In genomic region chr17:2049333-2050245, GRCh38 we compare ENCODE assay signal across 8 cellular contexts. TPM values are rescaled to one million over a fixed set of nuclear protein-coding genes. Genes with fewer than 3 reads are reported as not detected.
A peak's percentile ranks its signal among the peaks of the same experiment; 100 is the strongest.
DNase-seq lines count a peak whose midpoint lies in the region; ATAC-seq and TF ChIP-seq lines count a peak whose summit lies in the region.

No MANE protein-coding gene starts in this region.

- ATAC-seq in activated CD4-positive, CD25-positive, alpha-beta regulatory T cell treated with anti-CD3 and anti-CD28 coated beads, Interleukin-2, amount 50 U/mL, for 24 hours, result peak; percentile 63 to 66
- ATAC-seq in central memory CD8-positive, alpha-beta T cell (replicated peaks; ENCODE audit: extremely low read depth, poor library complexity, severe bottlenecking), result peak; percentile 68

- TF ChIP-seq CTCF in NB4 (IDR thresholded peaks at IDR 0.05; ENCODE audit: low read depth, low read length) (no peak), kidney epithelial cell (IDR thresholded peaks at IDR 0.05; ENCODE audit: insufficient read depth, low read length, poor library complexity, severe bottlenecking) (no peak)

- peak overlapping the region; percentile 59 for H3K4me3 Mint-ChIP-seq in central memory CD8-positive, alpha-beta T cell

- H3K27ac Mint-ChIP-seq in central memory CD8-positive, alpha-beta T cell (ENCODE audit: low read depth), result peak overlapping the region; percentile 49

- peaks cover 20% of the 10 kb centered on the region for H3K36me3 Mint-ChIP-seq in central memory CD8-positive, alpha-beta T cell (ENCODE audit: insufficient read depth)

- no peaks in the 10 kb centered on the region for H3K9me3 Mint-ChIP-seq in central memory CD8-positive, alpha-beta T cell

- H3K27me3 Mint-ChIP-seq in central memory CD8-positive, alpha-beta T cell, result no peaks in the 10 kb centered on the region

- peaks cover 19% of the 10 kb centered on the region for H3K27me3 ChIP-seq in kidney epithelial cell (ENCODE audit: control insufficient read depth, insufficient read depth, low read length)

- H3K4me1 Mint-ChIP-seq in central memory CD8-positive, alpha-beta T cell, result peaks cover 18% of the 10 kb centered on the region

- H3K4me3 ChIP-seq in NB4 (ENCODE audit: low read depth, low read length) (no peak overlapping the region), kidney epithelial cell (ENCODE audit: low read depth, low read length) (peak overlapping the region; percentile 58)

- peak; percentile 72 for DNase-seq in GDM1 (lab: John Stamatoyannopoulos, UW)
- peak; percentile 73 for DNase-seq in HCEC 1CT
- peak; percentile 63 for DNase-seq in NB4 (ENCODE audit: low read depth)
- peak; percentile 83 to 90 for DNase-seq in central memory CD8-positive, alpha-beta T cell (ENCODE audit: low spot score in 2 of 2)
- DNase-seq in kidney epithelial cell (ENCODE audit: low read depth), result no peak
- peak; percentile 82 to 84 for DNase-seq in stimulated activated CD4-positive, alpha-beta T cell treated with anti-CD3 and anti-CD28 coated beads, Interleukin-1b, Interleukin-23, amount 100 ng/mL, for 1 hour (ENCODE audit: low read depth in 2 of 2)
- no peak for DNase-seq in DMS153 treated with DMSO at 0.1 percent for 48 hours (lab: John Stamatoyannopoulos, UW; ENCODE audit: unreplicated experiment)

- H3K36me3 ChIP-seq in kidney epithelial cell (ENCODE audit: control insufficient read depth, insufficient read depth, low read length), result no peaks in the 10 kb centered on the region

- TF ChIP-seq POLR2A in NB4 (IDR thresholded peaks at IDR 0.05; ENCODE audit: extremely low read depth, insufficient read length), result no peak

RNA-seq across cellular contexts. Expression of gene HIC1, which starts 5.3 kb away (rescaled TPM):
- 8.8 and 11.9 TPM in 2 replicates for total RNA-seq in kidney epithelial cell

RNA-seq across cellular contexts. Expression of gene OVCA2, which starts 7.8 kb away (rescaled TPM):
- 88.2 and 100 TPM in 2 replicates for total RNA-seq in kidney epithelial cell

RNA-seq across cellular contexts. Expression of gene DPH1, which starts 19.6 kb away (rescaled TPM):
- 24.0 and 29.5 TPM in 2 replicates for total RNA-seq in kidney epithelial cell

RNA-seq across cellular contexts. Expression of gene RTN4RL1, which starts 24.5 kb away (rescaled TPM):
- 0.14 TPM in 1 of 2 replicates, not detected in the other for total RNA-seq in kidney epithelial cell

Comparison
In these comparisons a context has a peak if more than half of its experiments do, and no peak if none do; other contexts are left out.
1. DNase-seq: peak in GDM1 (single experiment), HCEC 1CT (single experiment), NB4 (single experiment), central memory CD8-positive, alpha-beta T cell (2 of 2) and stimulated activated CD4-positive, alpha-beta T cell treated with anti-CD3 and anti-CD28 coated beads, Interleukin-1b, Interleukin-23, amount 100 ng/mL, for 1 hour (2 of 2); none in kidney epithelial cell (single experiment) and DMS153 treated with DMSO at 0.1 percent for 48 hours (single experiment).